21 cellular contexts compared by ENCODE assay signal in the genomic region with DNA sequence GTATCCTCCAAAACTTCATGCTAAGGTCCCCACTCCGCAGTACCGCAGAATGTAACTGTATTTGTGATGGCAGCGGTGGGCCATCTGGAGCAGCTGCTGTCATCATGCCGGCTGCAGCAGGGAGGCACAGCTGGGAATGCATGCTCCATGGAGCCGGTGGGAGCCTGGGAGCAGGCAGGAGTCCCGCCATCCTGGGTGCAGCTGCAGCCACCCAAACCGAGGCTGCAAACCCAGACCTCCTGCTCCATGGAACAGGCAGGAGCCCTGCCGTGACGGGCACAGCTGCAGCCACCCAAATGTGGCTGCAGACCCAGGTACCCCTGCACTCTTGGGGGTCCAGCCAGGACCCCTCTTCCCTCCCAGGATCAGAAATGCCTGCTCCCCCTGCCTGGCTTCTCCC.
"Had no signal": no experiment of that assay in that cellular context is flagged by ENCODE, and none has a peak within 500 bp of the region (broad histone marks: within the 10 kb centered on the region; RNA-seq: fewer than 3 reads in every experiment).

No MANE protein-coding gene starts in this region.

- H3K4me1 ChIP-seq: body of pancreas, gastrocnemius medialis, lower lobe of right lung had no signal

- H3K9me3 ChIP-seq: body of pancreas, gastrocnemius medialis, heart left ventricle, lower lobe of right lung, mucosa of descending colon had no signal

- H3K27ac ChIP-seq: body of pancreas, gastrocnemius medialis, heart left ventricle, lower lobe of right lung, WERI-Rb-1 had no signal

- H3K4me3 ChIP-seq: body of pancreas, gastrocnemius medialis, heart left ventricle, lower lobe of right lung, mucosa of descending colon had no signal

- H3K27me3 ChIP-seq: body of pancreas, gastrocnemius medialis, heart left ventricle had no signal

- DNase-seq: activated CD4-positive, alpha-beta T cell treated with anti-CD3 and anti-CD28 coated beads, Interleukin-2, amount 10 ng/mL, durations not matched to agents 7 days and 5 days; activated CD4-positive, CD25-positive, alpha-beta regulatory T cell treated with anti-CD3 and anti-CD28 coated beads, Interleukin-2, amount 50 U/mL, for 72 hours; activated CD8-positive, alpha-beta memory T cell treated with anti-CD3 and anti-CD28 coated beads, Interleukin-2, amount 10 ng/mL, durations not matched to agents 7 days and 5 days; activated CD8-positive, alpha-beta T cell treated with anti-CD3 and anti-CD28 coated beads for 36 hours; activated gamma-delta T cell treated with Interleukin-2 at 50 U/mL for 16 hours; anterior cingulate cortex; body of pancreas; effector memory CD8-positive, alpha-beta T cell; gastrocnemius medialis; heart left ventricle; islet precursor cell; left colon; lower lobe of right lung; mesendoderm; mucosa of descending colon; naive B cell; stimulated activated CD4-positive, alpha-beta T cell treated with anti-CD3 and anti-CD28 coated beads, Interleukin-12 subunit alpha, Interleukin-12 subunit beta, amount 100 ng/mL, for 4 hours; stimulated activated CD4-positive, alpha-beta T cell treated with anti-CD3 and anti-CD28 coated beads, Interleukin-4, amount 100 ng/mL, for 4 hours; stimulated activated naive CD8-positive, alpha-beta T cell treated with anti-CD3 and anti-CD28 coated beads, Interleukin-15, Interleukin-2, amounts not matched to agents 100 U/mL and 50 U/mL, for 24 hours; T-helper 1 cell; WERI-Rb-1 had no signal
